10 cellular contexts compared by ENCODE assay signal in genomic region chr3:179608931-179609720, GRCh38. TPM values are rescaled to one million over a fixed set of nuclear protein-coding genes. Genes with fewer than 3 reads are reported as not detected.
DNase-seq lines count a peak whose midpoint lies in the region; ATAC-seq and TF ChIP-seq lines count a peak whose summit lies in the region.
"Had no signal": no experiment of that assay in that cellular context is flagged by ENCODE, and none has a peak within 500 bp of the region (broad histone marks: within the 10 kb centered on the region; RNA-seq: fewer than 3 reads in every experiment).

No MANE protein-coding gene starts in this region.

- H3K36me3 Mint-ChIP-seq in activated CD8-positive, alpha-beta T cell treated with anti-CD3 and anti-CD28 coated beads, Interleukin-2, amount 10 ng/mL, durations not matched to agents 7 days and 5 days (ENCODE audit: low read depth), result peaks cover 33% of the 10 kb centered on the region

- H3K27ac ChIP-seq in GM23248, result no peak overlapping the region
- H3K27ac ChIP-seq: neutrophil had no signal

- no peak overlapping the region for H3K9ac ChIP-seq in GM23248

- peaks cover 80% of the 10 kb centered on the region for H3K79me2 ChIP-seq in GM23248 (ENCODE audit: insufficient read depth)

- H3K36me3 ChIP-seq in GM23248 (ENCODE audit: low read depth), result 0 out of 2 replicates have a peak, but pooled peaks cover 3% of the 10 kb centered on the region

- peak; percentile 32 for DNase-seq in activated CD8-positive, alpha-beta T cell treated with anti-CD3 and anti-CD28 coated beads, Interleukin-2, amount 10 ng/mL, durations not matched to agents 7 days and 5 days
- DNase-seq in erythroblast (lab: John Stamatoyannopoulos, UW), result no peak
- no peak for DNase-seq in GM23248
- no peak for DNase-seq in NCI-H226
- DNase-seq in stimulated activated naive CD4-positive, alpha-beta T cell (lab: John Stamatoyannopoulos, UW), result no peak

- peak; percentile 44 for ATAC-seq in GM19463 (IDR thresholded peaks at IDR 0.05; ENCODE audit: unreplicated experiment)
- peak; percentile 44 for ATAC-seq in HG03354 (IDR thresholded peaks at IDR 0.05; ENCODE audit: poor library complexity, severe bottlenecking, unreplicated experiment)
- ATAC-seq in activated CD8-positive, alpha-beta T cell treated with anti-CD3 and anti-CD28 coated beads, Interleukin-2, amount 10 ng/mL, durations not matched to agents 7 days and 5 days, result peak; percentile 52
- ATAC-seq: Panc1 had no signal

- H3F3A ChIP-seq in GM23248 (ENCODE audit: insufficient read depth), result peaks cover 13% of the 10 kb centered on the region

- peaks cover 15% of the 10 kb centered on the region for H3K4me1 ChIP-seq in GM23248 (ENCODE audit: insufficient read depth)

- H3K4me2 ChIP-seq in GM23248 (ENCODE audit: unreplicated experiment), result no peak overlapping the region

- peak overlapping the region; percentile 97 for H3K27ac Mint-ChIP-seq in activated CD8-positive, alpha-beta T cell treated with anti-CD3 and anti-CD28 coated beads, Interleukin-2, amount 10 ng/mL, durations not matched to agents 7 days and 5 days

- no peak overlapping the region for H2AFZ ChIP-seq in GM23248

- CTCF ChIA-PET in activated CD8-positive, alpha-beta T cell treated with anti-CD3 and anti-CD28 coated beads, Interleukin-2, amount 10 ng/mL, durations not matched to agents 7 days and 5 days (lab: Charles Lee), result interaction anchor here (0.6 to 1.3 kb wide), 2 partner anchors 41 to 203 kb away, joined by 3 to 7 read pairs; no protein-coding TSS in a partner anchor

- in situ Hi-C loops in GM23248 (cut with MboI), result no loop called here

- no peaks in the 10 kb centered on the region for H3K9me3 Mint-ChIP-seq in activated CD8-positive, alpha-beta T cell treated with anti-CD3 and anti-CD28 coated beads, Interleukin-2, amount 10 ng/mL, durations not matched to agents 7 days and 5 days (ENCODE audit: insufficient read depth)

- no peaks in the 10 kb centered on the region for H3K27me3 ChIP-seq in GM23248 (replicated peaks; ENCODE audit: insufficient read depth)
- H3K27me3 ChIP-seq: neutrophil had no signal

- H3K9me2 ChIP-seq in GM23248 (ENCODE audit: insufficient read depth), result no peaks in the 10 kb centered on the region

- no peaks in the 10 kb centered on the region for H3K27me3 Mint-ChIP-seq in activated CD8-positive, alpha-beta T cell treated with anti-CD3 and anti-CD28 coated beads, Interleukin-2, amount 10 ng/mL, durations not matched to agents 7 days and 5 days (ENCODE audit: low read depth)

- WGBS in GM23248 (ENCODE audit: low coverage in 1 of 2, low lambda C conversion rate in 2 of 2, missing lambda C conversion rate in 2 of 2), 2 experiments, result 86 to 91% methylated on average over 6 of the region's 6 CpGs

- H3K4me1 Mint-ChIP-seq in activated CD8-positive, alpha-beta T cell treated with anti-CD3 and anti-CD28 coated beads, Interleukin-2, amount 10 ng/mL, durations not matched to agents 7 days and 5 days (ENCODE audit: low read depth), result peaks cover 43% of the 10 kb centered on the region

- no peak for TF ChIP-seq POLR2A in erythroblast (IDR thresholded peaks at IDR 0.05; ENCODE audit: low read length)

- H3K4me3 Mint-ChIP-seq in activated CD8-positive, alpha-beta T cell treated with anti-CD3 and anti-CD28 coated beads, Interleukin-2, amount 10 ng/mL, durations not matched to agents 7 days and 5 days, result peak overlapping the region; percentile 62

- H3K9me3 ChIP-seq in GM23248 (ENCODE audit: low read depth), result no peaks in the 10 kb centered on the region
- H3K9me3 ChIP-seq: neutrophil had no signal

- POLR2A ChIA-PET in activated CD8-positive, alpha-beta T cell treated with anti-CD3 and anti-CD28 coated beads, Interleukin-2, amount 10 ng/mL, durations not matched to agents 7 days and 5 days (lab: Charles Lee), result interaction anchor here (1.1 kb wide), 1 partner anchor 43 kb away, joined by 3 read pairs; no protein-coding TSS in a partner anchor

- H4K20me1 ChIP-seq in GM23248 (ENCODE audit: insufficient read depth), result no peaks in the 10 kb centered on the region

- H3K4me3 ChIP-seq in GM08714 (ENCODE audit: low read length) (peak overlapping the region; percentile 25; the same call in 1 of the 2 replicates), GM23248 (no peak overlapping the region)

RNA-seq across cellular contexts. Expression of gene NDUFB5, which starts 4.5 kb away (rescaled TPM):
- 10 to 100 TPM; 87.1 to 95.9 TPM for total RNA-seq in activated CD8-positive, alpha-beta T cell treated with anti-CD3 and anti-CD28 coated beads, Interleukin-2, amount 10 ng/mL, durations not matched to agents 7 days and 5 days
- total RNA-seq in GM23248 (2014; rRNA removed; shearing (Covaris generic)), result 79.5 and 90.8 TPM in 2 replicates
- polyA plus RNA-seq in GM23248 (2016; fragmentation: Nextera tagmentation; extraction: Ambion mirVana), result 126 and 142 TPM in 2 replicates

RNA-seq across cellular contexts. Expression of gene MRPL47, which starts 4.7 kb away (rescaled TPM):
- 10 to 100 TPM; 36.8 to 39.9 TPM for total RNA-seq in activated CD8-positive, alpha-beta T cell treated with anti-CD3 and anti-CD28 coated beads, Interleukin-2, amount 10 ng/mL, durations not matched to agents 7 days and 5 days
- 18.6 and 25.0 TPM in 2 replicates for total RNA-seq in GM23248 (2014; rRNA removed; shearing (Covaris generic))
- polyA plus RNA-seq in GM23248 (2016; fragmentation: Nextera tagmentation; extraction: Ambion mirVana), result 60.5 and 66.0 TPM in 2 replicates

RNA-seq across cellular contexts. Expression of gene USP13, which starts 43.7 kb away (rescaled TPM):
- 10 to 100 TPM in 1 of 2 experiments, 1 to 10 TPM in 1; 9.6 to 10.5 TPM for total RNA-seq in activated CD8-positive, alpha-beta T cell treated with anti-CD3 and anti-CD28 coated beads, Interleukin-2, amount 10 ng/mL, durations not matched to agents 7 days and 5 days
- 4.6 and 8.2 TPM in 2 replicates for total RNA-seq in GM23248 (2014; rRNA removed; shearing (Covaris generic))
- 6.0 and 9.2 TPM in 2 replicates for polyA plus RNA-seq in GM23248 (2016; fragmentation: Nextera tagmentation; extraction: Ambion mirVana)

RNA-seq across cellular contexts. Expression of gene ACTL6A, which starts 46.4 kb away (rescaled TPM):
- total RNA-seq in activated CD8-positive, alpha-beta T cell treated with anti-CD3 and anti-CD28 coated beads, Interleukin-2, amount 10 ng/mL, durations not matched to agents 7 days and 5 days, result 10 to 100 TPM; 86.5 to 88.3 TPM
- 44.5 and 98.6 TPM in 2 replicates for total RNA-seq in GM23248 (2014; rRNA removed; shearing (Covaris generic))
- 82.9 and 93.5 TPM in 2 replicates for polyA plus RNA-seq in GM23248 (2016; fragmentation: Nextera tagmentation; extraction: Ambion mirVana)
